ENCODE assay signal across 1 cellular context in the genomic region with DNA sequence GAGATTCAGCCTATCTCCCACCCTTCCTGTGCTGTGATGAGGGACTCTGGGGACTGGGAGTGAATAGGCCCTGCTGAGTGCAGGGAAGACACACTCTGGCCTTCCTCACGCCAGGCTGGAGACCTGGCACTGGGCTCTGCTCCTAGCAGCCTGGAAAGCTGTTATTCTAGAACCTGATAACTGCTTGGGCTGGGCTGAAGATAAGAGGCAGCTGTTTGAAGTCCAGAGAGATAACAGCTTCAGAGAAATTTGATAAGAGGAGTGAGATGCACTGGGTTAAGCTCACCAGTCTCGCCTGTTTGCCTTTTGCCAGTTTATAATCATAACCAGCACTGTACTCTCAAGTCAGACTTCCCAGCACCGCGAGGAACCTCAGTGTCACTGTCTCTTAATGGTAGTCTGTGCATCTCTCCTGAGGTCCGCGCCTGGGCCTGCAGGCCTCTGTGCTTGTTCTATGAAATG.
TF ChIP-seq lines count a peak whose summit lies in the region.

No MANE protein-coding gene starts in this region.

TF ChIP-seq in HepG2, 621 proteins besides CTCF, POLR2A, EP300 and RAD21 (continued from another document):
- TF ChIP-seq, protein P1, sequence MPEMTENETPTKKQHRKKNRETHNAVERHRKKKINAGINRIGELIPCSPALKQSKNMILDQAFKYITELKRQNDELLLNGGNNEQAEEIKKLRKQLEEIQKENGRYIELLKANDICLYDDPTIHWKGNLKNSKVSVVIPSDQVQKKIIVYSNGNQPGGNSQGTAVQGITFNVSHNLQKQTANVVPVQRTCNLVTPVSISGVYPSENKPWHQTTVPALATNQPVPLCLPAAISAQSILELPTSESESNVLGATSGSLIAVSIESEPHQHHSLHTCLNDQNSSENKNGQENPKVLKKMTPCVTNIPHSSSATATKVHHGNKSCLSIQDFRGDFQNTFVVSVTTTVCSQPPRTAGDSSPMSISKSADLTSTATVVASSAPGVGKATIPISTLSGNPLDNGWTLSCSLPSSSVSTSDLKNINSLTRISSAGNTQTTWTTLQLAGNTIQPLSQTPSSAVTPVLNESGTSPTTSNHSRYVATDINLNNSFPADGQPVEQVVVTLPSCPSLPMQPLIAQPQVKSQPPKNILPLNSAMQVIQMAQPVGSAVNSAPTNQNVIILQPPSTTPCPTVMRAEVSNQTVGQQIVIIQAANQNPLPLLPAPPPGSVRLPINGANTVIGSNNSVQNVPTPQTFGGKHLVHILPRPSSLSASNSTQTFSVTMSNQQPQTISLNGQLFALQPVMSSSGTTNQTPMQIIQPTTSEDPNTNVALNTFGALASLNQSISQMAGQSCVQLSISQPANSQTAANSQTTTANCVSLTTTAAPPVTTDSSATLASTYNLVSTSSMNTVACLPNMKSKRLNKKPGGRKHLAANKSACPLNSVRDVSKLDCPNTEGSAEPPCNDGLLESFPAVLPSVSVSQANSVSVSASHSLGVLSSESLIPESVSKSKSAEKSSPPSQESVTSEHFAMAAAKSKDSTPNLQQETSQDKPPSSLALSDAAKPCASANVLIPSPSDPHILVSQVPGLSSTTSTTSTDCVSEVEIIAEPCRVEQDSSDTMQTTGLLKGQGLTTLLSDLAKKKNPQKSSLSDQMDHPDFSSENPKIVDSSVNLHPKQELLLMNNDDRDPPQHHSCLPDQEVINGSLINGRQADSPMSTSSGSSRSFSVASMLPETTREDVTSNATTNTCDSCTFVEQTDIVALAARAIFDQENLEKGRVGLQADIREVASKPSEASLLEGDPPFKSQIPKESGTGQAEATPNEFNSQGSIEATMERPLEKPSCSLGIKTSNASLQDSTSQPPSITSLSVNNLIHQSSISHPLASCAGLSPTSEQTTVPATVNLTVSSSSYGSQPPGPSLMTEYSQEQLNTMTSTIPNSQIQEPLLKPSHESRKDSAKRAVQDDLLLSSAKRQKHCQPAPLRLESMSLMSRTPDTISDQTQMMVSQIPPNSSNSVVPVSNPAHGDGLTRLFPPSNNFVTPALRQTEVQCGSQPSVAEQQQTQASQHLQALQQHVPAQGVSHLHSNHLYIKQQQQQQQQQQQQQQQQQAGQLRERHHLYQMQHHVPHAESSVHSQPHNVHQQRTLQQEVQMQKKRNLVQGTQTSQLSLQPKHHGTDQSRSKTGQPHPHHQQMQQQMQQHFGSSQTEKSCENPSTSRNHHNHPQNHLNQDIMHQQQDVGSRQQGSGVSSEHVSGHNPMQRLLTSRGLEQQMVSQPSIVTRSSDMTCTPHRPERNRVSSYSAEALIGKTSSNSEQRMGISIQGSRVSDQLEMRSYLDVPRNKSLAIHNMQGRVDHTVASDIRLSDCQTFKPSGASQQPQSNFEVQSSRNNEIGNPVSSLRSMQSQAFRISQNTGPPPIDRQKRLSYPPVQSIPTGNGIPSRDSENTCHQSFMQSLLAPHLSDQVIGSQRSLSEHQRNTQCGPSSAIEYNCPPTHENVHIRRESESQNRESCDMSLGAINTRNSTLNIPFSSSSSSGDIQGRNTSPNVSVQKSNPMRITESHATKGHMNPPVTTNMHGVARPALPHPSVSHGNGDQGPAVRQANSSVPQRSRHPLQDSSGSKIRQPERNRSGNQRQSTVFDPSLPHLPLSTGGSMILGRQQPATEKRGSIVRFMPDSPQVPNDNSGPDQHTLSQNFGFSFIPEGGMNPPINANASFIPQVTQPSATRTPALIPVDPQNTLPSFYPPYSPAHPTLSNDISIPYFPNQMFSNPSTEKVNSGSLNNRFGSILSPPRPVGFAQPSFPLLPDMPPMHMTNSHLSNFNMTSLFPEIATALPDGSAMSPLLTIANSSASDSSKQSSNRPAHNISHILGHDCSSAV (CRISPR knock-in tag; IDR thresholded peaks at IDR 0.05; ENCODE audit: borderline replicate concordance) = no peak
